In the genomic region with DNA sequence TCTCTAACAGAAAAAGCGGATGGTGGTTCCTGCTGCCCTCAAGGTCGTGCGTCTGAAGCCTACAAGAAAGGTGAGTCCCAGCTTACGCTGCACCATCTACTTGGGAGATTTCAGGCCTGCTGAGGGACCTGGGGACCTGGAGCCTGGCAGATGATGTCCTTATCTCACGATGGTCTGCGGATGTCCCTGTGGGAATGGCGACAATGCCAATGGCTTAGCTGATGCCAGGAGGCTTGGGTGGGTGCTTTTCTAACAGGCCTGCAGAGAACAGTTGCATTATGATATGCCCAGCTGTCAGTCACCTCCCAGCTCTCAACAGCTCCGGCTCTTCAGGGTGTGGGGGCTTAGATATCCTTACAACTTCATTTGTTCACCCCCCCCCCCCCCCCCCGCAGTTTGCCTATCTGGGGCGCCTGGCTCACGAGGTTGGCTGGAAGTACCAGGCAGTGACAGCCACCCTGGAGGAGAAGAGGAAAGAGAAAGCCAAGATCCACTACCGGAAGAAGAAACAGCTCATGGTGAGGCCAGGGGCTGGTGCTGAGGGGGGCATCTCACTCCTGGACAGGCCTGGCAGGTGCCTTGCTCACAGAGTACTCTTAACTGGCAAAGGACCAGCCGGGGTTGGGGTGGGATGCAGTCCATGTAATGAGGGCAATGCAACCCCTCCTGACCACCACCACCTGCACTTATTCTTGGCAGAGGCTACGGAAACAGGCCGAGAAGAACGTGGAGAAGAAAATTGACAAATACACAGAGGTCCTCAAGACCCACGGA, we compare ENCODE assay signal across 10 cellular contexts. TPM values are rescaled to one million over a fixed set of nuclear protein-coding genes. Genes with fewer than 3 reads are reported as not detected.
DNase-seq lines count a peak whose midpoint lies in the region; ATAC-seq and TF ChIP-seq lines count a peak whose summit lies in the region.
"Had no signal": no experiment of that assay in that cellular context is flagged by ENCODE, and none has a peak within 500 bp of the region (broad histone marks: within the 10 kb centered on the region; RNA-seq: fewer than 3 reads in every experiment).

No MANE protein-coding gene starts in this region.

- peaks cover 5% of the 10 kb centered on the region for H3K9me1 ChIP-seq in IMR-90 (ENCODE audit: insufficient read depth, low read length)

- no peak for ATAC-seq in IMR-90 (ENCODE audit: low read depth)
- ATAC-seq in foreskin keratinocyte, result no peak
- ATAC-seq: heart left ventricle had no signal

- peaks cover 4% of the 10 kb centered on the region for H3K9me3 Mint-ChIP-seq in activated CD4-positive, alpha-beta T cell treated with anti-CD3 and anti-CD28 coated beads, Interleukin-2, amount 10 ng/mL, durations not matched to agents 24 days and 14 days

- POLR2A ChIA-PET in IMR-90 (lab: Charles Lee; ENCODE audit: unreplicated experiment), result no interaction called here

- H3K27ac ChIP-seq in IMR-90 (ENCODE audit: insufficient read depth, low read length), result no peak overlapping the region
- H3K27ac ChIP-seq in trophoblast cell (ENCODE audit: low read depth, low read length), result no peak overlapping the region
- no peak overlapping the region for H3K27ac ChIP-seq in foreskin keratinocyte

- no peak overlapping the region for H3K18ac ChIP-seq in IMR-90 (ENCODE audit: low read depth, low read length)
- no peak overlapping the region for H3K18ac ChIP-seq in trophoblast cell (ENCODE audit: low read length)

- no peak overlapping the region for H3K56ac ChIP-seq in IMR-90 (ENCODE audit: extremely low read depth, insufficient read depth, low read length)

- H3K4me3 ChIP-seq in IMR-90 (ENCODE audit: insufficient read depth, low read depth, low read length) (no peak overlapping the region), adipocyte (ENCODE audit: low read length) (peak overlapping the region; percentile 99), trophoblast cell (ENCODE audit: low read depth, low read length) (no peak overlapping the region)
- H3K4me3 ChIP-seq: heart left ventricle had no signal

- peak overlapping the region; percentile 98 for H3K4me3 Mint-ChIP-seq in activated CD4-positive, alpha-beta T cell treated with anti-CD3 and anti-CD28 coated beads, Interleukin-2, amount 10 ng/mL, durations not matched to agents 24 days and 14 days

- H2BK12ac ChIP-seq in trophoblast cell (ENCODE audit: low read length), result no peak overlapping the region

- TF ChIP-seq CTCF in IMR-90 (conservative IDR thresholded peaks at IDR 0.05; ENCODE audit: low read depth, low read length), result no peak
- no peak for TF ChIP-seq CTCF in foreskin keratinocyte (conservative IDR thresholded peaks at IDR 0.05)

- H3K79me1 ChIP-seq in IMR-90 (ENCODE audit: low read depth in 1 of 2, low read length in 2 of 2) (peaks cover 11 to 39% of the 10 kb centered on the region in 2 experiments), trophoblast cell (ENCODE audit: low read length) (peaks cover 13% of the 10 kb centered on the region)

- peaks cover 17% of the 10 kb centered on the region for H3K79me2 ChIP-seq in trophoblast cell (ENCODE audit: control insufficient read depth, insufficient read depth, low read length, poor library complexity)

- H3K36me3 ChIP-seq in IMR-90 (ENCODE audit: control insufficient read depth, insufficient read depth, low read length), result peaks cover 47% of the 10 kb centered on the region
- H3K36me3 ChIP-seq in adipocyte (ENCODE audit: control insufficient read depth, insufficient read depth, low read length, severe bottlenecking), result peaks cover 43% of the 10 kb centered on the region
- peaks cover 35 to 44% of the 10 kb centered on the region in 2 experiments for H3K36me3 ChIP-seq in trophoblast cell (ENCODE audit: control insufficient read depth in 1 of 2, insufficient read depth in 2 of 2, low read length in 2 of 2)

- TF ChIP-seq POLR2A in IMR-90 (IDR thresholded peaks at IDR 0.05; ENCODE audit: low read depth, low read length), result no peak

- in situ Hi-C loops in IMR-90 (cut with MboI; ENCODE audit: low sequenced_read_pairs), result loop anchor here (10.0 kb wide), 1 partner anchor 174 kb away; the partner anchor contains the start of genes BCL2L12 and IRF3

- peak overlapping the region; percentile 79 for H3K27ac Mint-ChIP-seq in activated CD4-positive, alpha-beta T cell treated with anti-CD3 and anti-CD28 coated beads, Interleukin-2, amount 10 ng/mL, durations not matched to agents 24 days and 14 days

- H3K9ac ChIP-seq in IMR-90 (ENCODE audit: low read depth, low read length) (no peak overlapping the region), adipocyte (ENCODE audit: low read length) (peak overlapping the region; percentile 100), trophoblast cell (ENCODE audit: low read length) (peak overlapping the region; percentile 31)

- H2AK5ac ChIP-seq in IMR-90 (ENCODE audit: low read depth, low read length), result no peak overlapping the region
- no peak overlapping the region for H2AK5ac ChIP-seq in trophoblast cell (ENCODE audit: low read length)

- H4K91ac ChIP-seq in IMR-90 (ENCODE audit: insufficient read depth, low read depth, low read length), result no peak overlapping the region
- no peak overlapping the region for H4K91ac ChIP-seq in trophoblast cell (ENCODE audit: low read depth, low read length)

- no peak overlapping the region; the same call in 1 of the 2 replicates for H3K23ac ChIP-seq in IMR-90 (ENCODE audit: low read depth, low read length)
- H3K23ac ChIP-seq in trophoblast cell (ENCODE audit: low read length), result no peak overlapping the region

- intact Hi-C loops in activated CD4-positive, alpha-beta T cell treated with anti-CD3 and anti-CD28 coated beads, Interleukin-2, amount 10 ng/mL, durations not matched to agents 24 days and 14 days (cut with micrococcal nuclease), result no loop called here
- intact Hi-C loops in IMR-90 (cut with micrococcal nuclease), result no loop called here

- H3K36me3 Mint-ChIP-seq in activated CD4-positive, alpha-beta T cell treated with anti-CD3 and anti-CD28 coated beads, Interleukin-2, amount 10 ng/mL, durations not matched to agents 24 days and 14 days (ENCODE audit: low read depth), result peaks cover 66% of the 10 kb centered on the region

- H3K27me3 ChIP-seq in IMR-90 (ENCODE audit: control insufficient read depth, insufficient read depth, low read length) (no peaks in the 10 kb centered on the region), adipocyte (replicated peaks; ENCODE audit: control insufficient read depth, insufficient read depth, low read length) (no peaks in the 10 kb centered on the region), trophoblast cell (ENCODE audit: insufficient read depth, low read length) (no peaks in the 10 kb centered on the region), foreskin keratinocyte (no peaks in the 10 kb centered on the region)
- H3K27me3 ChIP-seq: heart left ventricle had no signal

- H3K27me3 Mint-ChIP-seq in activated CD4-positive, alpha-beta T cell treated with anti-CD3 and anti-CD28 coated beads, Interleukin-2, amount 10 ng/mL, durations not matched to agents 24 days and 14 days, result peaks cover 3% of the 10 kb centered on the region

- H3K4me1 ChIP-seq in IMR-90 (ENCODE audit: control insufficient read depth, insufficient read depth, low read length) (peaks cover 7% of the 10 kb centered on the region), adipocyte (ENCODE audit: control insufficient read depth, insufficient read depth, low read length) (peaks cover 19% of the 10 kb centered on the region), trophoblast cell (ENCODE audit: control insufficient read depth in 1 of 2, insufficient read depth in 2 of 2, low read length in 2 of 2) (peaks cover 0 to 3% of the 10 kb centered on the region in 2 experiments), foreskin keratinocyte (no peaks in the 10 kb centered on the region)

- H2BK15ac ChIP-seq in IMR-90 (ENCODE audit: low read depth, low read length), result no peak overlapping the region

- no peak overlapping the region for H2BK5ac ChIP-seq in IMR-90 (ENCODE audit: low read depth, low read length, poor library complexity, severe bottlenecking)
- no peak overlapping the region for H2BK5ac ChIP-seq in trophoblast cell (ENCODE audit: low read depth, low read length, poor library complexity)

- no TSS peak for BruUV-seq in IMR-90 (replicated peaks; lab: Mats Ljungman, UMichigan)

- no peak for TF ChIP-seq RAD21 in IMR-90 (IDR thresholded peaks at IDR 0.05; ENCODE audit: low read length)

- no peak overlapping the region for H4K8ac ChIP-seq in IMR-90 (ENCODE audit: low read depth in 2 of 2, low read length in 2 of 2)
- H4K8ac ChIP-seq in trophoblast cell (ENCODE audit: low read depth, low read length), result peak overlapping the region; percentile 21

- WGBS in IMR-90 (ENCODE audit: extremely low coverage in 2 of 2, insufficient read length in 1 of 2), 2 experiments, result no CpG with 5 or more reads among the region's 17 CpGs
- WGBS in trophoblast cell (ENCODE audit: extremely low coverage, insufficient coverage, insufficient read length), result no CpG with 5 or more reads among the region's 17 CpGs

- H3K9me3 ChIP-seq in IMR-90 (ENCODE audit: control insufficient read depth, insufficient read depth, low read length) (no peaks in the 10 kb centered on the region), adipocyte (ENCODE audit: control insufficient read depth, low read length) (no peaks in the 10 kb centered on the region), trophoblast cell (ENCODE audit: insufficient read depth, low read depth, low read length) (peaks cover 4% of the 10 kb centered on the region)
- H3K9me3 ChIP-seq: heart left ventricle had no signal

- H4K12ac ChIP-seq in trophoblast cell (ENCODE audit: low read depth, low read length), result no peak overlapping the region

- no peak overlapping the region for H3K4ac ChIP-seq in IMR-90 (ENCODE audit: low read depth, low read length)
- H3K4ac ChIP-seq in trophoblast cell (ENCODE audit: low read depth, low read length), result no peak overlapping the region

- no peak for DNase-seq in activated CD4-positive, alpha-beta T cell treated with anti-CD3 and anti-CD28 coated beads, Interleukin-2, amount 10 ng/mL, durations not matched to agents 24 days and 14 days
- no peak for DNase-seq in activated CD4-positive, alpha-beta T cell treated with anti-CD3 and anti-CD28 coated beads, Interleukin-2, amount 50 U/mL, for 1 hour
- no peak for DNase-seq in IMR-90
- no peak for DNase-seq in adipocyte (ENCODE audit: low read depth)
- no peak for DNase-seq in trophoblast cell
- DNase-seq in NCI-H774 (lab: John Stamatoyannopoulos, UW), result no peak
- DNase-seq in ecto neural progenitor cell (ENCODE audit: low spot score), result no peak
- no peak for DNase-seq in foreskin keratinocyte
- DNase-seq: activated CD4-positive, CD25-positive, alpha-beta regulatory T cell treated with anti-CD3 and anti-CD28 coated beads, Interleukin-2, amount 50 U/mL, for 72 hours; heart left ventricle had no signal

- H2BK120ac ChIP-seq in IMR-90 (ENCODE audit: low read depth, low read length), result no peak overlapping the region
- H2BK120ac ChIP-seq in trophoblast cell (ENCODE audit: insufficient read depth, low read length, poor library complexity), result no peak overlapping the region

- dilution Hi-C loops in IMR-90 (cut with HindIII; ENCODE audit: low sequenced_read_pairs, unreplicated experiment), result no loop called here

- H3K4me2 ChIP-seq in IMR-90 (ENCODE audit: low read depth, low read length) (no peak overlapping the region), trophoblast cell (ENCODE audit: low read length) (no peak overlapping the region)

- CTCF ChIA-PET in IMR-90 (lab: Yijun Ruan, JAX), result no interaction called here

- H4K20me1 ChIP-seq in IMR-90 (ENCODE audit: insufficient read depth, low read length), result peaks cover 56% of the 10 kb centered on the region

- H2BK20ac ChIP-seq in IMR-90 (ENCODE audit: low read depth, low read length), result no peak overlapping the region

- H3K4me1 Mint-ChIP-seq in activated CD4-positive, alpha-beta T cell treated with anti-CD3 and anti-CD28 coated beads, Interleukin-2, amount 10 ng/mL, durations not matched to agents 24 days and 14 days, result peaks cover 43% of the 10 kb centered on the region

- H3K14ac ChIP-seq in IMR-90 (replicated peaks; ENCODE audit: low read depth, low read length), result no peak overlapping the region
- no peak overlapping the region for H3K14ac ChIP-seq in trophoblast cell (ENCODE audit: low read length)

- H2AFZ ChIP-seq in IMR-90 (replicated peaks; ENCODE audit: low read length, poor library complexity), result no peak overlapping the region
- H2AFZ ChIP-seq in trophoblast cell (ENCODE audit: insufficient read depth, low read length, poor library complexity), result no peak overlapping the region

- H2AK9ac ChIP-seq in IMR-90 (replicated peaks; ENCODE audit: low read depth, low read length, poor library complexity), result peak overlapping the region; percentile 69

- H4K5ac ChIP-seq in IMR-90 (ENCODE audit: low read depth, low read length), result no peak overlapping the region

RNA-seq across cellular contexts. Expression of gene RPL13A, which starts 3.8 kb away (rescaled TPM):
- 3,031 and 3,032 TPM in 2 replicates for total RNA-seq in activated CD4-positive, alpha-beta T cell treated with anti-CD3 and anti-CD28 coated beads, Interleukin-2, amount 10 ng/mL, durations not matched to agents 24 days and 14 days
- total RNA-seq in IMR-90 (2012; rRNA removed) (1,477 and 1,924 TPM in 2 replicates), foreskin keratinocyte (2,087 and 2,308 TPM in 2 replicates)
- polyA plus RNA-seq in IMR-90 (2012; rRNA removed) (2,069 and 2,840 TPM in 2 replicates), foreskin keratinocyte (3,579 and 3,909 TPM in 2 replicates)
- polyA plus RNA-seq in IMR-90 (2012; cell fraction: cytosol; rRNA removed), result 3,282 and 4,112 TPM in 2 replicates
- polyA plus RNA-seq in IMR-90 (2012; cell fraction: nucleus; rRNA removed; ENCODE audit: low replicate concordance), result 1,203 and 1,338 TPM in 2 replicates
- polyA plus RNA-seq in trophoblast cell (2013), result 4,404 and 4,537 TPM in 2 replicates

RNA-seq across cellular contexts. Expression of gene RPS11, which starts 5.0 kb away (rescaled TPM):
- total RNA-seq in activated CD4-positive, alpha-beta T cell treated with anti-CD3 and anti-CD28 coated beads, Interleukin-2, amount 10 ng/mL, durations not matched to agents 24 days and 14 days, result 2,059 and 2,078 TPM in 2 replicates
- total RNA-seq in IMR-90 (2012; rRNA removed) (3,436 and 3,623 TPM in 2 replicates), foreskin keratinocyte (2,410 and 2,439 TPM in 2 replicates)
- polyA plus RNA-seq in IMR-90 (2012; rRNA removed) (5,513 and 6,961 TPM in 2 replicates), foreskin keratinocyte (3,599 and 3,602 TPM in 2 replicates)
- 2,872 and 3,119 TPM in 2 replicates for polyA plus RNA-seq in IMR-90 (2012; cell fraction: cytosol; rRNA removed)
- polyA plus RNA-seq in IMR-90 (2012; cell fraction: nucleus; rRNA removed; ENCODE audit: low replicate concordance), result 985 and 2,521 TPM in 2 replicates
- polyA plus RNA-seq in trophoblast cell (2013), result 3,613 and 3,657 TPM in 2 replicates

RNA-seq across cellular contexts. Expression of gene FLT3LG, which starts 17.2 kb away (rescaled TPM):
- total RNA-seq in activated CD4-positive, alpha-beta T cell treated with anti-CD3 and anti-CD28 coated beads, Interleukin-2, amount 10 ng/mL, durations not matched to agents 24 days and 14 days, result 51.8 and 57.6 TPM in 2 replicates
- 0.56 and 0.90 TPM in 2 replicates for total RNA-seq in IMR-90 (2012; rRNA removed)
- 8.3 and 10.2 TPM in 2 replicates for polyA plus RNA-seq in IMR-90 (2012; rRNA removed)
- 10.8 and 12.0 TPM in 2 replicates for polyA plus RNA-seq in IMR-90 (2012; cell fraction: cytosol; rRNA removed)
- polyA plus RNA-seq in IMR-90 (2012; cell fraction: nucleus; rRNA removed; ENCODE audit: low replicate concordance), result 11.4 and 22.4 TPM in 2 replicates
- 0.29 and 0.55 TPM in 2 replicates for polyA plus RNA-seq in trophoblast cell (2013)
- total RNA-seq in foreskin keratinocyte, result 6.0 TPM in 2 replicates
- 9.3 and 10.6 TPM in 2 replicates for polyA plus RNA-seq in foreskin keratinocyte

RNA-seq across cellular contexts. Expression of gene FCGRT, which starts 21.2 kb away (rescaled TPM):
- 0.99 and 1.1 TPM in 2 replicates for total RNA-seq in activated CD4-positive, alpha-beta T cell treated with anti-CD3 and anti-CD28 coated beads, Interleukin-2, amount 10 ng/mL, durations not matched to agents 24 days and 14 days
- total RNA-seq in IMR-90 (2012; rRNA removed) (14.7 and 17.0 TPM in 2 replicates), foreskin keratinocyte (22.2 and 23.5 TPM in 2 replicates)
- polyA plus RNA-seq in IMR-90 (2012; rRNA removed) (64.8 and 68.7 TPM in 2 replicates), foreskin keratinocyte (23.7 and 25.6 TPM in 2 replicates)
- 76.9 and 114 TPM in 2 replicates for polyA plus RNA-seq in IMR-90 (2012; cell fraction: cytosol; rRNA removed)
- 118 and 198 TPM in 2 replicates for polyA plus RNA-seq in IMR-90 (2012; cell fraction: nucleus; rRNA removed; ENCODE audit: low replicate concordance)
- polyA plus RNA-seq in trophoblast cell (2013), result 35.6 and 38.5 TPM in 2 replicates

RNA-seq across cellular contexts. Expression of gene RCN3, which starts 36.6 kb away (rescaled TPM):
- total RNA-seq in activated CD4-positive, alpha-beta T cell treated with anti-CD3 and anti-CD28 coated beads, Interleukin-2, amount 10 ng/mL, durations not matched to agents 24 days and 14 days, result 2.0 and 4.3 TPM in 2 replicates
- total RNA-seq in IMR-90 (2012; rRNA removed), result 102 and 111 TPM in 2 replicates
- 116 and 119 TPM in 2 replicates for polyA plus RNA-seq in IMR-90 (2012; rRNA removed)
- 122 and 126 TPM in 2 replicates for polyA plus RNA-seq in IMR-90 (2012; cell fraction: cytosol; rRNA removed)
- 53.7 and 82.6 TPM in 2 replicates for polyA plus RNA-seq in IMR-90 (2012; cell fraction: nucleus; rRNA removed; ENCODE audit: low replicate concordance)
- polyA plus RNA-seq in trophoblast cell (2013), result 8.2 and 9.4 TPM in 2 replicates
- total RNA-seq in foreskin keratinocyte, result 0.71 and 0.92 TPM in 2 replicates
- polyA plus RNA-seq in foreskin keratinocyte, result 1.6 TPM in 2 replicates
